29 cellular contexts compared by ENCODE assay signal in the genomic region with DNA sequence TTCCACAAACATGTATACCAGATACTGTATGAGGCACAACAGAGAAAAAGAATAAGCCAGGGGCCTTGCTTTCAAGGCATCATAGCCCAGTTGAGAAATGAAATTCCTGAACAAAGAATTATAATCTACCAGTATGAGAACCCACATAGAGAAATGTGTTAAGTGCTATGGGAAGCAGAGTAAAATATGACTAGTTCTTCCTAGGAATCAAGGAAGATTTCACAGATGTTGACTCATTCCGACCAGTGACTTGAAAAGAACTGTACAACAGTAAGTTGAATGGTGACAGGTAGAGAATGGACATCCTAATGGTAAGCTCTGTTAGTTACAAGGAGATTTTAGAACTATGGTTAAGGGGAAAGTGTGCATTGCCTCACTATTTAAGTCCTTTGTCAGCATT.
"Had no signal": no experiment of that assay in that cellular context is flagged by ENCODE, and none has a peak within 500 bp of the region (broad histone marks: within the 10 kb centered on the region; RNA-seq: fewer than 3 reads in every experiment).

No MANE protein-coding gene starts in this region.

- H3K36me3 ChIP-seq: brain microvascular endothelial cell, heart right ventricle, right lobe of liver, thoracic aorta, upper lobe of left lung, vagina had no signal

- H3K4me3 ChIP-seq: heart right ventricle, mucosa of descending colon, right lobe of liver, skin epidermis, thoracic aorta, upper lobe of left lung, vagina had no signal

- DNase-seq: activated CD4-positive, alpha-beta T cell treated with anti-CD3 and anti-CD28 coated beads for 36 hours; activated CD4-positive, alpha-beta T cell treated with anti-CD3 and anti-CD28 coated beads, Interleukin-2, amount 50 U/mL, for 4 hours; activated CD4-positive, CD25-positive, alpha-beta regulatory T cell; activated gamma-delta T cell; activated naive CD4-positive, alpha-beta T cell treated with anti-CD3 and anti-CD28 coated beads, Interleukin-2, amount 10 ng/mL, durations not matched to agents 7 days and 5 days; activated naive CD8-positive, alpha-beta T cell treated with anti-CD3 and anti-CD28 coated beads, Interleukin-2, amount 10 ng/mL, durations not matched to agents 7 days and 5 days; activated T-cell treated with anti-CD3 and anti-CD28 coated beads for 4 hours; activated T-cell treated with anti-CD3 and anti-CD28 coated beads, Interleukin-2, amount 50 U/mL, for 72 hours; amniotic stem cell; brain microvascular endothelial cell; caudate nucleus; effector CD4-positive, alpha-beta T cell; erythroblast; foreskin keratinocyte; heart right ventricle; islet precursor cell; left cardiac atrium; left ventricle myocardium superior; mucosa of descending colon; posterior cingulate gyrus; right lobe of liver; stimulated activated CD4-positive, alpha-beta T cell treated with anti-CD3 and anti-CD28 coated beads, Interleukin-12 subunit alpha, Interleukin-12 subunit beta, amount 100 ng/mL, for 4 hours; stimulated activated CD4-positive, alpha-beta T cell treated with anti-CD3 and anti-CD28 coated beads, Interleukin-4, amount 100 ng/mL, for 1 hour; stimulated activated naive CD8-positive, alpha-beta T cell treated with anti-CD3 and anti-CD28 coated beads, Interleukin-15, Interleukin-2, amounts not matched to agents 100 U/mL and 50 U/mL, for 24 hours; upper lobe of left lung had no signal

- H3K27me3 ChIP-seq: brain microvascular endothelial cell, foreskin keratinocyte, heart right ventricle, right lobe of liver, upper lobe of left lung, vagina had no signal

- H3K9me3 ChIP-seq: mucosa of descending colon, right lobe of liver, thoracic aorta, upper lobe of left lung, vagina had no signal

- ATAC-seq: activated CD4-positive, alpha-beta T cell treated with anti-CD3 and anti-CD28 coated beads for 36 hours; activated T-cell treated with anti-CD3 and anti-CD28 coated beads, Interleukin-2, amount 50 U/mL, for 72 hours; foreskin keratinocyte; heart right ventricle; left cardiac atrium; left ventricle myocardium superior; mucosa of descending colon; natural killer cell treated with Interleukin-12 subunit alpha and Interleukin-12 subunit beta and Interleukin-15 and Interleukin-18, amount 100 ng/mL, for 72 hours; stimulated activated naive CD8-positive, alpha-beta T cell treated with anti-CD3 and anti-CD28 coated beads, Interleukin-15, Interleukin-2, amounts not matched to agents 100 U/mL and 50 U/mL, for 24 hours had no signal

- H3K27ac ChIP-seq: brain microvascular endothelial cell, foreskin keratinocyte, heart right ventricle, skin epidermis, thoracic aorta, upper lobe of left lung, vagina had no signal
